ENCODE assay signal across 8 cellular contexts in genomic region chr3:49006591-49007067, GRCh38. TPM values are rescaled to one million over a fixed set of nuclear protein-coding genes. Genes with fewer than 3 reads are reported as not detected.
DNase-seq lines count a peak whose midpoint lies in the region; ATAC-seq and TF ChIP-seq lines count a peak whose summit lies in the region.

No MANE protein-coding gene starts in this region.

- peak overlapping the region; percentile 95 for H3K4me3 Mint-ChIP-seq in activated CD4-positive, alpha-beta memory T cell treated with anti-CD3 and anti-CD28 coated beads for 36 hours
- H3K4me3 Mint-ChIP-seq in osteocyte (ENCODE audit: unreplicated experiment): peak overlapping the region; percentile 100

- POLR2A ChIA-PET in activated CD4-positive, alpha-beta memory T cell treated with anti-CD3 and anti-CD28 coated beads for 36 hours (lab: Charles Lee): interaction anchor here (0.6 to 7.8 kb wide), 10 partner anchors 11 to 342 kb away, joined by 3 to 135 read pairs (median 10); partner anchors contain the start of genes ARIH2, DALRD3, IMPDH2 and NDUFAF3

- H3K4me1 Mint-ChIP-seq in activated CD4-positive, alpha-beta memory T cell treated with anti-CD3 and anti-CD28 coated beads for 36 hours (ENCODE audit: low read depth): peaks cover 21% of the 10 kb centered on the region
- peaks cover 31% of the 10 kb centered on the region for H3K4me1 Mint-ChIP-seq in osteocyte (ENCODE audit: unreplicated experiment)

- ATAC-seq in GM21723 (IDR thresholded peaks at IDR 0.05; ENCODE audit: unreplicated experiment): peak; percentile 1

- H3K27me3 Mint-ChIP-seq in activated CD4-positive, alpha-beta memory T cell treated with anti-CD3 and anti-CD28 coated beads for 36 hours: no peaks in the 10 kb centered on the region
- no peaks in the 10 kb centered on the region for H3K27me3 Mint-ChIP-seq in osteocyte (ENCODE audit: unreplicated experiment)

- intact Hi-C loops in activated CD4-positive, alpha-beta memory T cell treated with anti-CD3 and anti-CD28 coated beads for 36 hours (cut with micrococcal nuclease): loop anchor here (1.0 to 5.0 kb wide), 5 partner anchors 15 to 450 kb away; partner anchors contain the start of genes ARIH2 and PFKFB4

- DNase-seq in AG20443 (ENCODE audit: low spot score) (peak; percentile 60), glomerular visceral epithelial cell (ENCODE audit: extremely low spot score) (peak; percentile 44), osteocyte (ENCODE audit: extremely low spot score, unreplicated experiment) (no peak), GM19238 (ENCODE audit: insufficient read length, low spot score) (no peak)
- peak; percentile 28 for DNase-seq in activated CD4-positive, alpha-beta memory T cell treated with anti-CD3 and anti-CD28 coated beads for 36 hours
- DNase-seq in stimulated activated CD4-positive, alpha-beta T cell treated with anti-CD3 and anti-CD28 coated beads, Interleukin-4, amount 100 ng/mL, for 4 hours: no peak
- DNase-seq in stimulated activated CD4-positive, alpha-beta T cell treated with anti-CD3 and anti-CD28 coated beads, Interleukin-15, amount 100 ng/mL, for 24 hours: no peak

- peak overlapping the region; percentile 98 for H3K27ac Mint-ChIP-seq in activated CD4-positive, alpha-beta memory T cell treated with anti-CD3 and anti-CD28 coated beads for 36 hours
- H3K27ac Mint-ChIP-seq in osteocyte (ENCODE audit: unreplicated experiment): peak overlapping the region; percentile 100

- peaks cover 15% of the 10 kb centered on the region for H3K36me3 Mint-ChIP-seq in activated CD4-positive, alpha-beta memory T cell treated with anti-CD3 and anti-CD28 coated beads for 36 hours
- no peaks in the 10 kb centered on the region for H3K36me3 Mint-ChIP-seq in osteocyte (ENCODE audit: unreplicated experiment)

- TF ChIP-seq CTCF in osteocyte (IDR thresholded peaks at IDR 0.05): no peak

- H3K9me3 Mint-ChIP-seq in activated CD4-positive, alpha-beta memory T cell treated with anti-CD3 and anti-CD28 coated beads for 36 hours: no peaks in the 10 kb centered on the region
- H3K9me3 Mint-ChIP-seq in osteocyte (ENCODE audit: unreplicated experiment): no peaks in the 10 kb centered on the region

- CTCF ChIA-PET in activated CD4-positive, alpha-beta memory T cell treated with anti-CD3 and anti-CD28 coated beads for 36 hours (lab: Charles Lee): interaction anchor here (0.6 to 4.7 kb wide), 17 partner anchors 10 to 1144 kb away, joined by 3 to 65 read pairs (median 4); partner anchors contain the start of genes DALRD3, NDUFAF3, P4HTM and QRICH1

RNA-seq across cellular contexts. Expression of gene WDR6, which starts 0.6 kb away (rescaled TPM):
- 100 to 1,000 TPM; 139 to 144 TPM for total RNA-seq in activated CD4-positive, alpha-beta memory T cell treated with anti-CD3 and anti-CD28 coated beads for 36 hours
- total RNA-seq in osteocyte: 211 and 236 TPM in 2 replicates

RNA-seq across cellular contexts. Expression of gene DALRD3, which starts 11.8 kb away (rescaled TPM):
- 10 to 100 TPM; 26.2 to 26.5 TPM for total RNA-seq in activated CD4-positive, alpha-beta memory T cell treated with anti-CD3 and anti-CD28 coated beads for 36 hours
- total RNA-seq in osteocyte: 22.8 and 25.3 TPM in 2 replicates

RNA-seq across cellular contexts. Expression of gene NDUFAF3, which starts 15.3 kb away (rescaled TPM):
- 100 to 1,000 TPM; 101 to 106 TPM for total RNA-seq in activated CD4-positive, alpha-beta memory T cell treated with anti-CD3 and anti-CD28 coated beads for 36 hours
- 69.1 and 69.4 TPM in 2 replicates for total RNA-seq in osteocyte

RNA-seq across cellular contexts. Expression of gene P4HTM, which starts 16.6 kb away (rescaled TPM):
- total RNA-seq in activated CD4-positive, alpha-beta memory T cell treated with anti-CD3 and anti-CD28 coated beads for 36 hours: 10 to 100 TPM; 32.7 to 32.8 TPM
- 31.3 and 35.6 TPM in 2 replicates for total RNA-seq in osteocyte

RNA-seq across cellular contexts. Expression of gene IMPDH2, which starts 22.6 kb away (rescaled TPM):
- 100 to 1,000 TPM; 430 to 454 TPM for total RNA-seq in activated CD4-positive, alpha-beta memory T cell treated with anti-CD3 and anti-CD28 coated beads for 36 hours
- total RNA-seq in osteocyte: 202 and 203 TPM in 2 replicates

Comparison
In these comparisons a context has a peak if more than half of its experiments do, and no peak if none do; other contexts are left out.
1. DNase-seq: peak in AG20443 (single experiment), activated CD4-positive, alpha-beta memory T cell treated with anti-CD3 and anti-CD28 coated beads for 36 hours (single experiment) and glomerular visceral epithelial cell (single experiment); none in osteocyte (single experiment), stimulated activated CD4-positive, alpha-beta T cell treated with anti-CD3 and anti-CD28 coated beads, Interleukin-4, amount 100 ng/mL, for 4 hours (0 of 2), GM19238 (single experiment) and stimulated activated CD4-positive, alpha-beta T cell treated with anti-CD3 and anti-CD28 coated beads, Interleukin-15, amount 100 ng/mL, for 24 hours (single experiment).